7 cellular contexts compared by ENCODE assay signal in the genomic region with DNA sequence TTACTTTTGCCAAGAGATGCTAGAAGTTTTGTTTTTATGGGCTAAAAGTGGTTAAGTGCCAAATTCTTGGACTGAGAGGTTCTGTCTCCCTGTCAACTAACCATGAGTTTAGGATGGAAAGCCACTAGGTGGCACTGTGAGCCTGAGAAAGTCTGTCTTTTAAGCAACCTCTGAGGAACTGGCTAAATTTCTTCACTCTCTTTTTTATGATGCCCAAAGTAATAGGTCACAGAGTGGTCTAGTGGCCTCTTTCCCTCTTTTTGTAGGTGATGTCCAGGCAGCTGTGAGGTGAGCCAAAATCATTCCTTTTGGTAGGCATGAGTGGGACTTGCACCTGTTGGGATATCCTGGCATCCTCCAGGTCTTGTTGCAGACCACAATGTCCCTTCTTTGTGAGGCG. TPM values are rescaled to one million over a fixed set of nuclear protein-coding genes. Genes with fewer than 3 reads are reported as not detected.
A peak's percentile ranks its signal among the peaks of the same experiment; 100 is the strongest.
DNase-seq lines count a peak whose midpoint lies in the region; FAIRE-seq and TF ChIP-seq lines count a peak whose summit lies in the region.

No MANE protein-coding gene starts in this region.

- H3K4me1 ChIP-seq in esophagus squamous epithelium, result peaks cover 0 to 9% (median 4%) of the 10 kb centered on the region in 3 donors

- H3K9me2 ChIP-seq in neural cell (ENCODE audit: insufficient read depth, low read length), result no peaks in the 10 kb centered on the region

- TF ChIP-seq POLR2A in GM12892 (IDR thresholded peaks at IDR 0.05; ENCODE audit: low read depth, low read length) (no peak), esophagus squamous epithelium (IDR thresholded peaks at IDR 0.05) (no peak)

- H3K9ac ChIP-seq in neural cell (ENCODE audit: low read length), result no peak overlapping the region

- peak; percentile 36 to 76 (median 66) for TF ChIP-seq CTCF in esophagus squamous epithelium (IDR thresholded peaks at IDR 0.05)
- TF ChIP-seq CTCF in neural cell (IDR thresholded peaks at IDR 0.05; ENCODE audit: poor library complexity, severe bottlenecking), result peak; percentile 92

- peak; percentile 96 for TF ChIP-seq RAD21 in neural cell (conservative IDR thresholded peaks at IDR 0.05)

- no peaks in the 10 kb centered on the region for H4K20me1 ChIP-seq in neural cell (ENCODE audit: insufficient read depth)

- H3K27ac ChIP-seq in esophagus squamous epithelium, result no peak overlapping the region
- no peak overlapping the region for H3K27ac ChIP-seq in neural cell (ENCODE audit: low read length)

- 89 to 100% methylated on average over 1 of the region's 1 CpG for WGBS in esophagus squamous epithelium, 2 donors

- FAIRE-seq in GM12892 (lab: Jason Lieb, UNC), result peak; percentile 79

- H3K27me3 ChIP-seq in esophagus squamous epithelium (no peaks in the 10 kb centered on the region), neural cell (ENCODE audit: insufficient read depth, low read depth, low read length) (no peaks in the 10 kb centered on the region)

- DNase-seq in GM12892 (ENCODE audit: insufficient read length) (no peak), HUDEP-2 (lab: John Stamatoyannopoulos, UW; ENCODE audit: unreplicated experiment in 76 of 76) (peak in 66 of 76 experiments; percentile 6 to 79 (median 56)), OCI-M1 (lab: John Stamatoyannopoulos, UW) (peak; percentile 78), activated T-cell treated with anti-CD3 and anti-CD28 coated beads for 48 hours (ENCODE audit: low read depth) (peak; percentile 45), esophagus squamous epithelium (lab: John Stamatoyannopoulos, UW) (peak; percentile 3), stromal cell of bone marrow (ENCODE audit: low read depth) (peak; percentile 80)

- H2AFZ ChIP-seq in neural cell (ENCODE audit: low read depth, low read length), result no peak overlapping the region

- H3K79me2 ChIP-seq in neural cell (replicated peaks; ENCODE audit: insufficient read depth, low read length), result no peaks in the 10 kb centered on the region

- H3K9me3 ChIP-seq in esophagus squamous epithelium (peaks cover 0 to 5% (median 4%) of the 10 kb centered on the region in 3 donors), neural cell (ENCODE audit: low read length) (no peaks in the 10 kb centered on the region)

- H3K4me3 ChIP-seq in esophagus squamous epithelium, result no peak overlapping the region
- H3K4me3 ChIP-seq in neural cell (ENCODE audit: low read length), result no peak overlapping the region

- H3F3A ChIP-seq in neural cell (ENCODE audit: insufficient read depth, low read length, poor library complexity, severe bottlenecking), result no peaks in the 10 kb centered on the region

- H3K4me2 ChIP-seq in neural cell (ENCODE audit: low read length), result no peak overlapping the region

- TF ChIP-seq EP300 in neural cell (conservative IDR thresholded peaks at IDR 0.05; ENCODE audit: poor library complexity, severe bottlenecking), result no peak

- H3K36me3 ChIP-seq in esophagus squamous epithelium, result peaks cover 0 to 96% (median 24%) of the 10 kb centered on the region in 3 donors
- no peaks in the 10 kb centered on the region for H3K36me3 ChIP-seq in neural cell (ENCODE audit: insufficient read depth, low read length)

- intact Hi-C loops in esophagus squamous epithelium (cut with DNase I), result loop anchor here (5.0 kb wide), 1 partner anchor 499 kb away; no protein-coding TSS in a partner anchor

TF ChIP-seq in neural cell, 6 proteins besides CTCF, POLR2A, EP300 and RAD21:
- TF ChIP-seq, protein P1, sequence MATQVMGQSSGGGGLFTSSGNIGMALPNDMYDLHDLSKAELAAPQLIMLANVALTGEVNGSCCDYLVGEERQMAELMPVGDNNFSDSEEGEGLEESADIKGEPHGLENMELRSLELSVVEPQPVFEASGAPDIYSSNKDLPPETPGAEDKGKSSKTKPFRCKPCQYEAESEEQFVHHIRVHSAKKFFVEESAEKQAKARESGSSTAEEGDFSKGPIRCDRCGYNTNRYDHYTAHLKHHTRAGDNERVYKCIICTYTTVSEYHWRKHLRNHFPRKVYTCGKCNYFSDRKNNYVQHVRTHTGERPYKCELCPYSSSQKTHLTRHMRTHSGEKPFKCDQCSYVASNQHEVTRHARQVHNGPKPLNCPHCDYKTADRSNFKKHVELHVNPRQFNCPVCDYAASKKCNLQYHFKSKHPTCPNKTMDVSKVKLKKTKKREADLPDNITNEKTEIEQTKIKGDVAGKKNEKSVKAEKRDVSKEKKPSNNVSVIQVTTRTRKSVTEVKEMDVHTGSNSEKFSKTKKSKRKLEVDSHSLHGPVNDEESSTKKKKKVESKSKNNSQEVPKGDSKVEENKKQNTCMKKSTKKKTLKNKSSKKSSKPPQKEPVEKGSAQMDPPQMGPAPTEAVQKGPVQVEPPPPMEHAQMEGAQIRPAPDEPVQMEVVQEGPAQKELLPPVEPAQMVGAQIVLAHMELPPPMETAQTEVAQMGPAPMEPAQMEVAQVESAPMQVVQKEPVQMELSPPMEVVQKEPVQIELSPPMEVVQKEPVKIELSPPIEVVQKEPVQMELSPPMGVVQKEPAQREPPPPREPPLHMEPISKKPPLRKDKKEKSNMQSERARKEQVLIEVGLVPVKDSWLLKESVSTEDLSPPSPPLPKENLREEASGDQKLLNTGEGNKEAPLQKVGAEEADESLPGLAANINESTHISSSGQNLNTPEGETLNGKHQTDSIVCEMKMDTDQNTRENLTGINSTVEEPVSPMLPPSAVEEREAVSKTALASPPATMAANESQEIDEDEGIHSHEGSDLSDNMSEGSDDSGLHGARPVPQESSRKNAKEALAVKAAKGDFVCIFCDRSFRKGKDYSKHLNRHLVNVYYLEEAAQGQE (IDR thresholded peaks at IDR 0.05; ENCODE audit: borderline replicate concordance), result no peak
- TF ChIP-seq TAF1 (IDR thresholded peaks at IDR 0.05; ENCODE audit: low read depth) (no peak), POLR2AphosphoS5 (IDR thresholded peaks at IDR 0.05) (no peak), EZH2 (IDR thresholded peaks at IDR 0.05; ENCODE audit: borderline replicate concordance, insufficient read depth, low read length, poor library complexity, severe bottlenecking) (no peak), MXI1 (conservative IDR thresholded peaks at IDR 0.05; ENCODE audit: poor library complexity, severe bottlenecking) (no peak), SMC3 (conservative IDR thresholded peaks at IDR 0.05; ENCODE audit: poor library complexity) (peak; percentile 96)

RNA-seq across cellular contexts. Expression of a gene that starts 56.8 kb away (rescaled TPM):
- 133 TPM for polyA plus RNA-seq in GM12892 (2012; ENCODE audit: missing spikeins)
- 10 to 100 TPM; 84.2 to 98.8 (median 93.4) TPM for total RNA-seq in esophagus squamous epithelium
- polyA plus RNA-seq in neural cell, result 37.4 and 42.0 TPM in 2 replicates
- polyA minus RNA-seq in neural cell, result 92.4 and 101 TPM in 2 replicates
